Comparison of ENCODE assay signal across 16 cellular contexts in the genomic region with DNA sequence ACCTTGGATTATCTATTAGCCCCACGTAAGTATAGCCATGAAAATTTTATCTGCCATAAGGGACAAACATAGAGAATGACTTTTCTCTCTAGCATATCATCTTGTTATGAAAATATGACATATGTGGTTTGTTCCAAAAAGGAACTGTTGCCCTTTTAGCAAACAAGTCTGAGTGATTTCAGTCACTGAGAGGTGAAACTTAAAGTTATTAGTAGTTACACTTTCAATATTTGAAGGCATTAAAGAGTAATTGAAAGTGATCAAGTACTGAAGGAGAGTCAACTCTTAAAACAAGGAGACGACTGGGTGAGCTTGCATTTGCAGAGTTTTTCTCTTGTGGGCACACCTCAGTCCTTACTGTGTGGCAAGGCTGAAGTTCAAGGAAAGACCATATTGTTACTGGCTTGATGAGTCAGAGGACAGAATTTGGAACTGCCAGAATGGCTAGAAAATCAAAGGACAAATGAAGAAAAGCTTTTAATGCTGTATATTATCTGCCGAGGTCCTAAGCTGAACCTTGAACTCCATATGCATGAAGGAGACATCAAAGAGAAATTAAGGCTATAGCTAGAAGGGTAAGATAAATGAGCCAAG.
DNase-seq lines count a peak whose midpoint lies in the region; ATAC-seq and TF ChIP-seq lines count a peak whose summit lies in the region.
"Had no signal": no experiment of that assay in that cellular context is flagged by ENCODE, and none has a peak within 500 bp of the region (broad histone marks: within the 10 kb centered on the region; RNA-seq: fewer than 3 reads in every experiment).

No MANE protein-coding gene starts in this region.

- TF ChIP-seq CTCF in prostate gland (IDR thresholded peaks at IDR 0.05) = no peak
- no peak for TF ChIP-seq CTCF in PC-3 (conservative IDR thresholded peaks at IDR 0.05; ENCODE audit: low read depth, low read length)

- intact Hi-C loops in prostate gland (cut with DNase I) (no loop called here), PC-3 (cut with micrococcal nuclease) (no loop called here)

- H3K4me1 ChIP-seq in prostate gland (replicated peaks) (no peaks in the 10 kb centered on the region), PC-3 (ENCODE audit: insufficient read depth, low read length) (no peaks in the 10 kb centered on the region)
- H3K4me1 ChIP-seq: Caco-2 had no signal

- no peak for TF ChIP-seq POLR2A in prostate gland (IDR thresholded peaks at IDR 0.05)

- H3K9ac ChIP-seq in PC-3 (ENCODE audit: low read length) = no peak overlapping the region

- H3K27ac ChIP-seq in prostate gland = peak overlapping the region in 1 of 2 donors; percentile 31
- no peak overlapping the region for H3K27ac ChIP-seq in PC-3 (ENCODE audit: low read length)

- H3K36me3 ChIP-seq in prostate gland (no peaks in the 10 kb centered on the region), PC-3 (ENCODE audit: low read depth, low read length) (no peaks in the 10 kb centered on the region)

- WGBS in prostate gland = 67% methylated on average over 3 of the region's 3 CpGs

- POLR2A ChIA-PET in PC-3 (lab: Charles Lee; ENCODE audit: unreplicated experiment) = no interaction called here

- ATAC-seq in GM18499 (IDR thresholded peaks at IDR 0.05; ENCODE audit: insufficient read depth, unreplicated experiment) = peak; percentile 55
- peak; percentile 58 for ATAC-seq in GM19463 (IDR thresholded peaks at IDR 0.05; ENCODE audit: unreplicated experiment)
- ATAC-seq in HG02852 (IDR thresholded peaks at IDR 0.05; ENCODE audit: unreplicated experiment) = peak; percentile 81
- no peak for ATAC-seq in PC-3
- ATAC-seq: activated CD8-positive, alpha-beta memory T cell treated with anti-CD3 and anti-CD28 coated beads, Interleukin-2, amount 10 ng/mL, durations not matched to agents 7 days and 5 days; right cardiac atrium had no signal

- H3K4me3 ChIP-seq in prostate gland (no peak overlapping the region), PC-3 (ENCODE audit: low read length) (no peak overlapping the region)

- H4K20me1 ChIP-seq in PC-3 (ENCODE audit: low read length) = no peaks in the 10 kb centered on the region

- H2AFZ ChIP-seq in PC-3 (ENCODE audit: low read length) = no peak overlapping the region

- no TSS peak for BruUV-seq in PC-3 (replicated peaks; lab: Mats Ljungman, UMichigan)

- H3K79me2 ChIP-seq in PC-3 (ENCODE audit: low read length) = no peaks in the 10 kb centered on the region

- H3F3A ChIP-seq in PC-3 (ENCODE audit: low read length, unreplicated experiment) = no peaks in the 10 kb centered on the region

- CTCF ChIA-PET in PC-3 (lab: Charles Lee) = no interaction called here

- H3K4me2 ChIP-seq in PC-3 (ENCODE audit: low read length) = no peak overlapping the region

- DNase-seq in LoVo (ENCODE audit: low spot score) (peak; percentile 8), prostate gland (ENCODE audit: low spot score) (no peak), PC-3 (no peak), HuH-7 (ENCODE audit: low spot score) (no peak), NOMO-1 treated with DMSO at 0.1 percent for 48 hours (lab: John Stamatoyannopoulos, UW; ENCODE audit: unreplicated experiment) (no peak)
- DNase-seq: activated CD8-positive, alpha-beta memory T cell treated with anti-CD3 and anti-CD28 coated beads, Interleukin-2, amount 10 ng/mL, durations not matched to agents 7 days and 5 days; Caco-2; GOT3; mesenchymal stem cell; NCI-H2029 treated with DMSO at 0.1 percent for 48 hours; NCI-H69; right cardiac atrium; stimulated activated CD4-positive, alpha-beta T cell treated with anti-CD3 and anti-CD28 coated beads, Interleukin-2, amount 100 ng/mL, for 24 hours had no signal

- no peaks in the 10 kb centered on the region for H3K9me2 ChIP-seq in PC-3 (replicated peaks; ENCODE audit: low read length)

- no peaks in the 10 kb centered on the region for H3K9me3 ChIP-seq in prostate gland
- no peaks in the 10 kb centered on the region for H3K9me3 ChIP-seq in PC-3 (ENCODE audit: low read length)
- H3K9me3 ChIP-seq: Caco-2 had no signal

- H3K27me3 ChIP-seq in prostate gland (replicated peaks; ENCODE audit: insufficient read depth) (no peaks in the 10 kb centered on the region), PC-3 (ENCODE audit: low read length) (no peaks in the 10 kb centered on the region)
